In genomic region chr19:5680083-5680436, GRCh38 we compare ENCODE assay signal across 9 cellular contexts. TPM values are rescaled to one million over a fixed set of nuclear protein-coding genes. Genes with fewer than 3 reads are reported as not detected.
A peak's percentile ranks its signal among the peaks of the same experiment; 100 is the strongest.
DNase-seq lines count a peak whose midpoint lies in the region; ATAC-seq, FAIRE-seq and TF ChIP-seq lines count a peak whose summit lies in the region.
"Had no signal": no experiment of that assay in that cellular context is flagged by ENCODE, and none has a peak within 500 bp of the region (broad histone marks: within the 10 kb centered on the region; RNA-seq: fewer than 3 reads in every experiment).

No MANE protein-coding gene starts in this region.

- H3K36me3 Mint-ChIP-seq in naive B cell, result no peaks in the 10 kb centered on the region

- H3K4me1 Mint-ChIP-seq in naive B cell, result peaks cover 24 to 35% (median 32%) of the 10 kb centered on the region in 3 donors

- TF ChIP-seq CTCF in Peyer's patch (IDR thresholded peaks at IDR 0.05) (peak in 1 of 6 experiments; percentile 13), epithelial cell of proximal tubule (conservative IDR thresholded peaks at IDR 0.05; ENCODE audit: low read depth, low read length) (no peak)

- peak; percentile 64 for DNase-seq in GM03348 (ENCODE audit: low spot score)
- peak in 2 of 3 donors; percentile 29 to 71 for DNase-seq in Peyer's patch
- no peak for DNase-seq in epithelial cell of proximal tubule (ENCODE audit: low read depth)
- no peak for DNase-seq in naive B cell
- no peak for DNase-seq in GM19238 (ENCODE audit: insufficient read length, low spot score)
- no peak for DNase-seq in HTR-8/SVneo (ENCODE audit: insufficient read length, low spot score)
- no peak for DNase-seq in HuH-7.5 (ENCODE audit: low spot score)

- peaks cover 0 to 5% (median 0%) of the 10 kb centered on the region in 7 donors for H3K9me3 Mint-ChIP-seq in naive B cell

- H3K27me3 ChIP-seq in Peyer's patch, result no peaks in the 10 kb centered on the region

- peaks cover 0 to 16% (median 10%) of the 10 kb centered on the region in 4 donors for H3K4me1 ChIP-seq in Peyer's patch

- H3K9me3 ChIP-seq in Peyer's patch, result no peaks in the 10 kb centered on the region

- peak overlapping the region; percentile 79 to 98 (median 94) for H3K4me3 Mint-ChIP-seq in naive B cell

- H3K4me3 ChIP-seq in Peyer's patch, result peak overlapping the region; percentile 79 to 98 (median 89)
- H3K4me3 ChIP-seq in epithelial cell of proximal tubule (ENCODE audit: low read depth, low read length), result peak overlapping the region; percentile 74

- H3K27ac ChIP-seq in Peyer's patch, result peak overlapping the region; percentile 83 to 94 (median 93)

- H3K27me3 Mint-ChIP-seq in naive B cell, result no peaks in the 10 kb centered on the region

- H3K27ac Mint-ChIP-seq in naive B cell, result peak overlapping the region; percentile 96 to 100 (median 99)

- no peak for TF ChIP-seq POLR2A in Peyer's patch (IDR thresholded peaks at IDR 0.05)

- ATAC-seq in naive B cell (ENCODE audit: low read depth in 2 of 2), result no peak
- ATAC-seq in GM18909 (IDR thresholded peaks at IDR 0.05; ENCODE audit: poor library complexity, unreplicated experiment), result no peak

- no peak for FAIRE-seq in HTR-8/SVneo (lab: Jason Lieb, UNC)

- H3K36me3 ChIP-seq in Peyer's patch, result no peaks in the 10 kb centered on the region

RNA-seq across cellular contexts. Expression of gene MICOS13, which starts 0.3 kb away (rescaled TPM):
- total RNA-seq in Peyer's patch (10 to 100 TPM; 11.6 to 48.0 (median 40.0) TPM), epithelial cell of proximal tubule (61.2 and 67.6 TPM in 2 replicates)
- 100 to 1,000 TPM in 2 of 6 donors, 10 to 100 TPM in 4; 74.0 to 101 (median 86.6) TPM for polyA plus RNA-seq in naive B cell (ENCODE audit: low read depth in 6 of 6)

RNA-seq across cellular contexts. Expression of gene HSD11B1L, which starts 0.8 kb away (rescaled TPM):
- total RNA-seq in Peyer's patch (10 to 100 TPM in 1 of 4 donors, 1 to 10 TPM in 2, not detected in 1; 4.9 to 17.3 (median 7.2) TPM), epithelial cell of proximal tubule (4.3 and 13.5 TPM in 2 replicates)
- 1 to 10 TPM; 1.1 to 6.5 (median 2.6) TPM for polyA plus RNA-seq in naive B cell (ENCODE audit: low read depth in 6 of 6)

RNA-seq across cellular contexts. Expression of gene RPL36, which starts 10.0 kb away (rescaled TPM):
- total RNA-seq in Peyer's patch, result 100 to 1,000 TPM; 170 to 440 (median 262) TPM
- total RNA-seq in epithelial cell of proximal tubule, result 808 and 1,224 TPM in 2 replicates
- polyA plus RNA-seq in naive B cell (ENCODE audit: low read depth in 6 of 6), result 1,000 to 10,000 TPM; 1,207 to 2,143 (median 1,738) TPM

RNA-seq across cellular contexts. Expression of gene LONP1, which starts 39.9 kb away (rescaled TPM):
- 10 to 100 TPM; 31.7 to 75.9 (median 47.4) TPM for total RNA-seq in Peyer's patch
- total RNA-seq in epithelial cell of proximal tubule, result 115 and 134 TPM in 2 replicates
- polyA plus RNA-seq in naive B cell (ENCODE audit: low read depth in 6 of 6), result 10 to 100 TPM; 16.7 to 40.6 (median 21.7) TPM

RNA-seq across cellular contexts. Expression of gene CATSPERD, which starts 40.4 kb away (rescaled TPM):
- total RNA-seq in Peyer's patch (not detected), epithelial cell of proximal tubule (0.65 TPM in 1 of 2 replicates, not detected in the other)
- not detected for polyA plus RNA-seq in naive B cell (ENCODE audit: low read depth in 6 of 6)
- total RNA-seq: T-helper 1 cell treated with Interleukin-12 subunit alpha and Interleukin-12 subunit beta and Interleukin-4 antibody, amounts not matched to agents 30 ng/mL and 1 ng/mL, for 36 hours had no signal

Comparison
In these comparisons a context has a peak if more than half of its experiments do, and no peak if none do; other contexts are left out.
1. DNase-seq: peak in GM03348 (single experiment) and Peyer's patch (2 of 3); none in epithelial cell of proximal tubule (single experiment), naive B cell (single experiment), GM19238 (single experiment), HTR-8/SVneo (single experiment) and HuH-7.5 (single experiment).